1 cellular context compared by ENCODE assay signal in genomic region chr1:90149101-90149500, GRCh38.
TF ChIP-seq lines count a peak whose summit lies in the region.

No MANE protein-coding gene starts in this region.

TF ChIP-seq in H1, 55 proteins besides CTCF, POLR2A, EP300 and RAD21 (continued from another document):
- TF ChIP-seq FOSL1 (IDR thresholded peaks at IDR 0.05; ENCODE audit: insufficient read depth, low read depth, low read length) (no peak), POU5F1 (IDR thresholded peaks at IDR 0.05; ENCODE audit: low read depth, low read length) (no peak), BCL11A (IDR thresholded peaks at IDR 0.05; ENCODE audit: low read depth in 2 of 2, low read length in 2 of 2) (no peak)
